ENCODE assay signal across 17 cellular contexts in genomic region chr20:58073945-58074920, GRCh38.
DNase-seq lines count a peak whose midpoint lies in the region; ATAC-seq and TF ChIP-seq lines count a peak whose summit lies in the region.
"Had no signal": no experiment of that assay in that cellular context is flagged by ENCODE, and none has a peak within 500 bp of the region (broad histone marks: within the 10 kb centered on the region; RNA-seq: fewer than 3 reads in every experiment).

No MANE protein-coding gene starts in this region.

- peaks cover 0 to 15% (median 8%) of the 10 kb centered on the region in 7 donors for H3K4me1 Mint-ChIP-seq in naive thymus-derived CD4-positive, alpha-beta T cell

- H3K9me3 ChIP-seq in KOPT-K1 (ENCODE audit: insufficient read depth, low read length, poor library complexity, severe bottlenecking): no peaks in the 10 kb centered on the region
- no peaks in the 10 kb centered on the region for H3K9me3 ChIP-seq in naive thymus-derived CD4-positive, alpha-beta T cell (ENCODE audit: control insufficient read depth in 2 of 3, low read length in 3 of 3)

- no peaks in the 10 kb centered on the region for H3K27me3 ChIP-seq in naive thymus-derived CD4-positive, alpha-beta T cell (ENCODE audit: control insufficient read depth in 2 of 2, insufficient read depth in 2 of 2, low read length in 2 of 2)

- H3K27ac Mint-ChIP-seq in naive thymus-derived CD4-positive, alpha-beta T cell: no peak overlapping the region
- H3K27ac Mint-ChIP-seq: CD8-positive, alpha-beta T cell; progenitor cell of endocrine pancreas; stimulated activated naive CD8-positive, alpha-beta T cell treated with anti-CD3 and anti-CD28 coated beads, Interleukin-15, Interleukin-2, amounts not matched to agents 100 ng/mL and 50 ng/mL, for 24 hours had no signal

- peaks cover 0 to 6% of the 10 kb centered on the region in 2 donors for H3K4me1 ChIP-seq in naive thymus-derived CD4-positive, alpha-beta T cell (ENCODE audit: control insufficient read depth in 2 of 2, insufficient read depth in 2 of 2, low read length in 2 of 2)

- DNase-seq in AG10803 (ENCODE audit: low read depth): peak; percentile 75
- peak; percentile 72 for DNase-seq in coronary artery (ENCODE audit: low spot score)
- DNase-seq in mucosa of gallbladder (ENCODE audit: low spot score): peak; percentile 32
- DNase-seq in SKM-1 (lab: John Stamatoyannopoulos, UW; ENCODE audit: unreplicated experiment): no peak
- DNase-seq in naive thymus-derived CD4-positive, alpha-beta T cell: no peak
- DNase-seq: amniotic stem cell; CD8-positive, alpha-beta T cell; mesenchymal stem cell; NCI-H1048; NCI-H345; stimulated activated CD4-positive, alpha-beta T cell treated with anti-CD3 and anti-CD28 coated beads, Interleukin-2, amount 100 ng/mL, for 48 hours had no signal

- peaks cover 0 to 2% (median 0%) of the 10 kb centered on the region in 11 donors for H3K9me3 Mint-ChIP-seq in naive thymus-derived CD4-positive, alpha-beta T cell
- H3K9me3 Mint-ChIP-seq: CD8-positive, alpha-beta T cell; stimulated activated naive CD8-positive, alpha-beta T cell treated with anti-CD3 and anti-CD28 coated beads, Interleukin-15, Interleukin-2, amounts not matched to agents 100 ng/mL and 50 ng/mL, for 24 hours had no signal

- H3K27ac ChIP-seq in KOPT-K1 (ENCODE audit: low read depth, low read length, poor library complexity, severe bottlenecking): peak overlapping the region; percentile 31
- H3K27ac ChIP-seq in coronary artery: no peak overlapping the region
- no peak overlapping the region for H3K27ac ChIP-seq in naive thymus-derived CD4-positive, alpha-beta T cell (ENCODE audit: low read depth, low read length)
- H3K27ac ChIP-seq: HL-60 had no signal

- TF ChIP-seq CTCF in AG10803 (conservative IDR thresholded peaks at IDR 0.05; ENCODE audit: low read length): no peak
- no peak for TF ChIP-seq CTCF in coronary artery (IDR thresholded peaks at IDR 0.05)

- H3K4me3 Mint-ChIP-seq in naive thymus-derived CD4-positive, alpha-beta T cell: no peak overlapping the region
- H3K4me3 Mint-ChIP-seq: CD8-positive, alpha-beta T cell; stimulated activated naive CD8-positive, alpha-beta T cell treated with anti-CD3 and anti-CD28 coated beads, Interleukin-15, Interleukin-2, amounts not matched to agents 100 ng/mL and 50 ng/mL, for 24 hours had no signal

- H3K4me3 ChIP-seq in AG10803 (ENCODE audit: low read length): no peak overlapping the region
- H3K4me3 ChIP-seq in coronary artery: no peak overlapping the region
- H3K4me3 ChIP-seq in naive thymus-derived CD4-positive, alpha-beta T cell (ENCODE audit: low read length): no peak overlapping the region

- H3K36me3 ChIP-seq in KOPT-K1 (ENCODE audit: insufficient read depth, low read length): no peaks in the 10 kb centered on the region
- no peaks in the 10 kb centered on the region for H3K36me3 ChIP-seq in naive thymus-derived CD4-positive, alpha-beta T cell (ENCODE audit: control insufficient read depth in 2 of 3, insufficient read depth in 3 of 3, low read length in 3 of 3)

- H3K27me3 Mint-ChIP-seq in naive thymus-derived CD4-positive, alpha-beta T cell: peaks cover 0 to 32% (median 26%) of the 10 kb centered on the region in 5 donors

- ATAC-seq in HG02571 (IDR thresholded peaks at IDR 0.05; ENCODE audit: unreplicated experiment) (no peak), HG02588 (IDR thresholded peaks at IDR 0.05; ENCODE audit: unreplicated experiment) (no peak)
- no peak for ATAC-seq in naive thymus-derived CD4-positive, alpha-beta T cell
- ATAC-seq: CD8-positive, alpha-beta T cell had no signal

- POLR2A ChIA-PET in naive thymus-derived CD4-positive, alpha-beta T cell (lab: Charles Lee): no interaction called here

- CTCF ChIA-PET in naive thymus-derived CD4-positive, alpha-beta T cell (lab: Charles Lee): interaction anchor here (0.6 kb wide), 1 partner anchor 478 kb away, joined by 3 read pairs; no protein-coding TSS in a partner anchor

- intact Hi-C loops in naive thymus-derived CD4-positive, alpha-beta T cell (cut with micrococcal nuclease): no loop called here

- peaks cover 0 to 3% (median 0%) of the 10 kb centered on the region in 5 donors for H3K36me3 Mint-ChIP-seq in naive thymus-derived CD4-positive, alpha-beta T cell
- H3K36me3 Mint-ChIP-seq: CD8-positive, alpha-beta T cell had no signal

Comparison
In these comparisons a context has a peak if more than half of its experiments do, and no peak if none do; other contexts are left out.
1. DNase-seq: peak in AG10803 (single experiment), coronary artery (single experiment) and mucosa of gallbladder (single experiment); none in SKM-1 (single experiment) and naive thymus-derived CD4-positive, alpha-beta T cell (0 of 9).